In genomic region chr2:96059443-96059842, GRCh38 we compare ENCODE assay signal across 3 cellular contexts. TPM values are rescaled to one million over a fixed set of nuclear protein-coding genes. Genes with fewer than 3 reads are reported as not detected.
"Had no signal": no experiment of that assay in that cellular context is flagged by ENCODE, and none has a peak within 500 bp of the region (broad histone marks: within the 10 kb centered on the region; RNA-seq: fewer than 3 reads in every experiment).

No MANE protein-coding gene starts in this region.

RNA-seq across cellular contexts. Expression of gene ADRA2B, which starts 56.9 kb away (rescaled TPM):
- total RNA-seq: astrocyte, bronchial epithelial cell, cerebellum had no signal
